In genomic region chr17:62823111-62823895, GRCh38 we compare ENCODE assay signal across 21 cellular contexts. TPM values are rescaled to one million over a fixed set of nuclear protein-coding genes. Genes with fewer than 3 reads are reported as not detected.
DNase-seq lines count a peak whose midpoint lies in the region; TF ChIP-seq lines count a peak whose summit lies in the region.
"Had no signal": no experiment of that assay in that cellular context is flagged by ENCODE, and none has a peak within 500 bp of the region (broad histone marks: within the 10 kb centered on the region; RNA-seq: fewer than 3 reads in every experiment).

No MANE protein-coding gene starts in this region.

- H3K4me1 ChIP-seq in neural progenitor cell = peaks cover 30% of the 10 kb centered on the region

- H3K27ac Mint-ChIP-seq in neural progenitor cell = no peak overlapping the region
- H3K27ac Mint-ChIP-seq in activated T-cell treated with anti-CD3 and anti-CD28 coated beads, Interleukin-2, amount 50 U/mL, for 24 hours = no peak overlapping the region
- H3K27ac Mint-ChIP-seq: activated CD8-positive, alpha-beta T cell treated with anti-CD3 and anti-CD28 coated beads for 36 hours; activated naive CD8-positive, alpha-beta T cell treated with anti-CD3 and anti-CD28 coated beads for 36 hours; activated T-cell treated with anti-CD3 and anti-CD28 coated beads, Interleukin-2, amount 50 U/mL, for 72 hours; WTC11 had no signal

- H3F3A ChIP-seq in neural progenitor cell (ENCODE audit: low read depth) = peaks cover 19% of the 10 kb centered on the region

- TF ChIP-seq CTCF in AG10803 (conservative IDR thresholded peaks at IDR 0.05; ENCODE audit: low read length) (no peak), brain microvascular endothelial cell (IDR thresholded peaks at IDR 0.05; ENCODE audit: low read depth, low read length, missing control alignments) (no peak), neural progenitor cell (IDR thresholded peaks at IDR 0.05) (no peak)

- H3K9ac ChIP-seq in neural progenitor cell = no peak overlapping the region

- H3K9me3 ChIP-seq in neural progenitor cell (ENCODE audit: low read depth) = no peaks in the 10 kb centered on the region
- H3K9me3 ChIP-seq: left lung had no signal

- H3K79me2 ChIP-seq in neural progenitor cell (ENCODE audit: low read depth) = no peaks in the 10 kb centered on the region

- H3K4me3 ChIP-seq in AG10803 (ENCODE audit: low read length) = no peak overlapping the region
- H3K4me3 ChIP-seq in brain microvascular endothelial cell (ENCODE audit: low read depth, low read length) = no peak overlapping the region
- H3K4me3 ChIP-seq in neural progenitor cell = no peak overlapping the region
- H3K4me3 ChIP-seq: left lung had no signal

- no peak overlapping the region for H3K4me2 ChIP-seq in neural progenitor cell

- H3K9me3 Mint-ChIP-seq in neural progenitor cell = no peaks in the 10 kb centered on the region
- no peaks in the 10 kb centered on the region for H3K9me3 Mint-ChIP-seq in activated T-cell treated with anti-CD3 and anti-CD28 coated beads, Interleukin-2, amount 50 U/mL, for 24 hours
- H3K9me3 Mint-ChIP-seq: activated CD8-positive, alpha-beta T cell treated with anti-CD3 and anti-CD28 coated beads for 36 hours; activated naive CD8-positive, alpha-beta T cell treated with anti-CD3 and anti-CD28 coated beads for 36 hours; activated T-cell treated with anti-CD3 and anti-CD28 coated beads, Interleukin-2, amount 50 U/mL, for 72 hours; WTC11 had no signal

- DNase-seq in AG10803 (ENCODE audit: low read depth) (peak; percentile 63), brain microvascular endothelial cell (no peak), kidney tubule cell (ENCODE audit: low spot score) (peak; percentile 89), NOMO-1 treated with dmso at 0.1 percent for 144 hours (lab: John Stamatoyannopoulos, UW; ENCODE audit: unreplicated experiment) (no peak), neural progenitor cell (ENCODE audit: low spot score) (no peak), COLO829 (ENCODE audit: low spot score) (no peak)
- no peak for DNase-seq in activated T-cell treated with anti-CD3 and anti-CD28 coated beads, Interleukin-2, amount 50 U/mL, for 24 hours
- DNase-seq: activated CD8-positive, alpha-beta T cell treated with anti-CD3 and anti-CD28 coated beads for 36 hours; activated naive CD8-positive, alpha-beta T cell treated with anti-CD3 and anti-CD28 coated beads for 36 hours; activated T-cell treated with anti-CD3 and anti-CD28 coated beads, Interleukin-2, amount 50 U/mL, for 72 hours; Calu3; GDM1; left lung; NCI-H1105 treated with DMSO at 0.1 percent for 48 hours; NCI-H748 treated with DMSO at 0.1 percent for 48 hours; nucleus accumbens; stimulated activated CD4-positive, alpha-beta T cell treated with anti-CD3 and anti-CD28 coated beads, Interleukin-2, amount 100 ng/mL, for 24 hours had no signal

- H3K27me3 ChIP-seq in brain microvascular endothelial cell (replicated peaks) (no peaks in the 10 kb centered on the region), neural progenitor cell (no peaks in the 10 kb centered on the region)
- H3K27me3 ChIP-seq: left lung had no signal

- no peaks in the 10 kb centered on the region for H4K20me1 ChIP-seq in neural progenitor cell (ENCODE audit: low read depth)

- in situ Hi-C loops in brain microvascular endothelial cell (cut with HindIII; ENCODE audit: low pct_ligation_motif_present, low sequenced_read_pairs) = no loop called here

- peak overlapping the region; percentile 96 for H3K27ac ChIP-seq in brain microvascular endothelial cell
- H3K27ac ChIP-seq in neural progenitor cell = no peak overlapping the region
- H3K27ac ChIP-seq: left lung had no signal

- peaks cover 50% of the 10 kb centered on the region for H3K4me1 Mint-ChIP-seq in neural progenitor cell
- peaks cover 6% of the 10 kb centered on the region for H3K4me1 Mint-ChIP-seq in activated T-cell treated with anti-CD3 and anti-CD28 coated beads, Interleukin-2, amount 50 U/mL, for 24 hours (ENCODE audit: low read depth)

- no peaks in the 10 kb centered on the region for H3K36me3 ChIP-seq in brain microvascular endothelial cell (replicated peaks)
- H3K36me3 ChIP-seq in neural progenitor cell = no peaks in the 10 kb centered on the region
- H3K36me3 ChIP-seq: left lung had no signal

- TF ChIP-seq EP300 in Ishikawa (IDR thresholded peaks at IDR 0.05; ENCODE audit: borderline replicate concordance) = no peak

- no peaks in the 10 kb centered on the region for H3K36me3 Mint-ChIP-seq in neural progenitor cell
- H3K36me3 Mint-ChIP-seq in activated T-cell treated with anti-CD3 and anti-CD28 coated beads, Interleukin-2, amount 50 U/mL, for 24 hours (ENCODE audit: low read depth) = no peaks in the 10 kb centered on the region
- H3K36me3 Mint-ChIP-seq: activated naive CD8-positive, alpha-beta T cell treated with anti-CD3 and anti-CD28 coated beads for 36 hours; WTC11 had no signal

- H3K4me3 Mint-ChIP-seq in neural progenitor cell = no peak overlapping the region
- no peak overlapping the region for H3K4me3 Mint-ChIP-seq in activated T-cell treated with anti-CD3 and anti-CD28 coated beads, Interleukin-2, amount 50 U/mL, for 24 hours
- H3K4me3 Mint-ChIP-seq: activated CD8-positive, alpha-beta T cell treated with anti-CD3 and anti-CD28 coated beads for 36 hours; activated naive CD8-positive, alpha-beta T cell treated with anti-CD3 and anti-CD28 coated beads for 36 hours; activated T-cell treated with anti-CD3 and anti-CD28 coated beads, Interleukin-2, amount 50 U/mL, for 72 hours; WTC11 had no signal

- H3K27me3 Mint-ChIP-seq in neural progenitor cell (ENCODE audit: insufficient read depth, low read depth) = no peaks in the 10 kb centered on the region
- peaks cover 23% of the 10 kb centered on the region for H3K27me3 Mint-ChIP-seq in activated T-cell treated with anti-CD3 and anti-CD28 coated beads, Interleukin-2, amount 50 U/mL, for 24 hours

- no peak overlapping the region for H2AFZ ChIP-seq in neural progenitor cell (replicated peaks)

- TF ChIP-seq RAD21 in Ishikawa (IDR thresholded peaks at IDR 0.05; ENCODE audit: low read depth) = no peak

TF ChIP-seq in Ishikawa, 13 proteins besides CTCF, POLR2A, EP300 and RAD21:
- TF ChIP-seq CEBPB (IDR thresholded peaks at IDR 0.05) (peak; percentile 77), TAF1 (IDR thresholded peaks at IDR 0.05; ENCODE audit: low read depth) (no peak)

RNA-seq across cellular contexts. Expression of gene MARCHF10, which starts 15.2 kb away (rescaled TPM):
- 0.46 and 0.51 TPM in 2 replicates for total RNA-seq in neural progenitor cell (ENCODE audit: low replicate concordance)
- total RNA-seq: activated CD8-positive, alpha-beta T cell treated with anti-CD3 and anti-CD28 coated beads for 36 hours; activated naive CD8-positive, alpha-beta T cell treated with anti-CD3 and anti-CD28 coated beads for 36 hours; activated T-cell treated with anti-CD3 and anti-CD28 coated beads, Interleukin-2, amount 50 U/mL, for 72 hours; Calu3; subcutaneous adipose tissue; T-helper 1 cell treated with Interleukin-12 subunit alpha and Interleukin-12 subunit beta and Interleukin-4 antibody, amounts not matched to agents 30 ng/mL and 1 ng/mL, for 36 hours had no signal

Comparison
In these comparisons a context has a peak if more than half of its experiments do, and no peak if none do; other contexts are left out.
1. DNase-seq: peak in AG10803 (single experiment) and kidney tubule cell (single experiment); none in brain microvascular endothelial cell (single experiment), NOMO-1 treated with dmso at 0.1 percent for 144 hours (single experiment), neural progenitor cell (single experiment), COLO829 (single experiment) and activated T-cell treated with anti-CD3 and anti-CD28 coated beads, Interleukin-2, amount 50 U/mL, for 24 hours (single experiment).